17 cellular contexts compared by ENCODE assay signal in genomic region chr10:125092564-125093031, GRCh38.
A peak's percentile ranks its signal among the peaks of the same experiment; 100 is the strongest.
DNase-seq lines count a peak whose midpoint lies in the region; ATAC-seq and TF ChIP-seq lines count a peak whose summit lies in the region.
"Had no signal": no experiment of that assay in that cellular context is flagged by ENCODE, and none has a peak within 500 bp of the region (broad histone marks: within the 10 kb centered on the region; RNA-seq: fewer than 3 reads in every experiment).

No MANE protein-coding gene starts in this region.

- H3K4me1 ChIP-seq in SJSA1 (replicated peaks) (peaks cover 57% of the 10 kb centered on the region), heart left ventricle (peaks cover 9 to 78% (median 59%) of the 10 kb centered on the region in 12 donors), urinary bladder (ENCODE audit: insufficient read depth) (no peaks in the 10 kb centered on the region)
- H3K4me1 ChIP-seq: Caco-2 had no signal

- H3K9me3 ChIP-seq in SJSA1 (replicated peaks) (no peaks in the 10 kb centered on the region), heart left ventricle (no peaks in the 10 kb centered on the region)
- H3K9me3 ChIP-seq: Caco-2, neutrophil, SK-N-SH had no signal

- DNase-seq in SJSA1 (ENCODE audit: low read depth in 1 of 2, low spot score in 2 of 2) (no peak), heart left ventricle (no peak), posterior vena cava (ENCODE audit: low spot score) (peak; percentile 65), foreskin fibroblast (no peak)
- DNase-seq: Caco-2; foreskin keratinocyte; Karpas-422; NCI-H187; NCI-H82; stimulated activated CD4-positive, alpha-beta T cell treated with anti-CD3 and anti-CD28 coated beads, Interleukin-4, amount 100 ng/mL, for 1 hour; WERI-Rb-1 had no signal

- ATAC-seq in heart left ventricle (peak in 1 of 4 donors; percentile 23), HG03280 (IDR thresholded peaks at IDR 0.05; ENCODE audit: unreplicated experiment) (no peak), GM18498 (IDR thresholded peaks at IDR 0.05; ENCODE audit: unreplicated experiment) (no peak)
- ATAC-seq: foreskin keratinocyte; stimulated activated memory B cell treated with anti-CD40 and anti-IgM and Interleukin-4, amounts not matched to agents 10 μg/mL and 1 μg/mL and 100 μg/mL, for 72 hours had no signal

- WGBS in heart left ventricle, 4 donors, result 87 to 95% (median 93%) methylated on average over 15 to 17 of the region's 17 CpGs
- 95% methylated on average over 17 of the region's 17 CpGs for whole genome bisulfite sequencing in urinary bladder

- H3K4me3 ChIP-seq in SJSA1, result no peak overlapping the region
- no peak overlapping the region for H3K4me3 ChIP-seq in heart left ventricle
- no peak overlapping the region for H3K4me3 ChIP-seq in urinary bladder (ENCODE audit: low read depth, low read length)
- no peak overlapping the region for H3K4me3 ChIP-seq in foreskin fibroblast (ENCODE audit: low read depth in 1 of 2, low read length in 2 of 2)

- H3K27me3 ChIP-seq in SJSA1 (replicated peaks) (no peaks in the 10 kb centered on the region), heart left ventricle (no peaks in the 10 kb centered on the region)
- H3K27me3 ChIP-seq: foreskin keratinocyte, neutrophil had no signal

- TF ChIP-seq CTCF in heart left ventricle (IDR thresholded peaks at IDR 0.05) (no peak), foreskin fibroblast (IDR thresholded peaks at IDR 0.05; ENCODE audit: low read depth, low read length) (no peak)

- intact Hi-C loops in heart left ventricle (cut with DNase I) (no loop called here), posterior vena cava (cut with DNase I) (no loop called here)

- no peak for TF ChIP-seq POLR2A in heart left ventricle (IDR thresholded peaks at IDR 0.05)

- H3K36me3 ChIP-seq in SJSA1 (peaks cover 30% of the 10 kb centered on the region), heart left ventricle (peaks cover 0 to 10% (median 2%) of the 10 kb centered on the region in 9 donors), urinary bladder (ENCODE audit: insufficient read depth) (no peaks in the 10 kb centered on the region)

- H3K27ac ChIP-seq in SJSA1, result peak overlapping the region; percentile 85
- peak overlapping the region in 10 of 12 donors; percentile 19 to 78 (median 62) for H3K27ac ChIP-seq in heart left ventricle
- peak overlapping the region; percentile 24 for H3K27ac ChIP-seq in urinary bladder (ENCODE audit: low read depth)
- H3K27ac ChIP-seq: foreskin keratinocyte, neutrophil, WERI-Rb-1 had no signal

Comparison
In these comparisons a context has a peak if more than half of its experiments do, and no peak if none do; other contexts are left out.
1. H3K27ac ChIP-seq: peak in every context shown above with its lines; median percentile 85 in SJSA1; 62 in heart left ventricle; 24 in urinary bladder.